ENCODE assay signal across 11 cellular contexts in the genomic region with DNA sequence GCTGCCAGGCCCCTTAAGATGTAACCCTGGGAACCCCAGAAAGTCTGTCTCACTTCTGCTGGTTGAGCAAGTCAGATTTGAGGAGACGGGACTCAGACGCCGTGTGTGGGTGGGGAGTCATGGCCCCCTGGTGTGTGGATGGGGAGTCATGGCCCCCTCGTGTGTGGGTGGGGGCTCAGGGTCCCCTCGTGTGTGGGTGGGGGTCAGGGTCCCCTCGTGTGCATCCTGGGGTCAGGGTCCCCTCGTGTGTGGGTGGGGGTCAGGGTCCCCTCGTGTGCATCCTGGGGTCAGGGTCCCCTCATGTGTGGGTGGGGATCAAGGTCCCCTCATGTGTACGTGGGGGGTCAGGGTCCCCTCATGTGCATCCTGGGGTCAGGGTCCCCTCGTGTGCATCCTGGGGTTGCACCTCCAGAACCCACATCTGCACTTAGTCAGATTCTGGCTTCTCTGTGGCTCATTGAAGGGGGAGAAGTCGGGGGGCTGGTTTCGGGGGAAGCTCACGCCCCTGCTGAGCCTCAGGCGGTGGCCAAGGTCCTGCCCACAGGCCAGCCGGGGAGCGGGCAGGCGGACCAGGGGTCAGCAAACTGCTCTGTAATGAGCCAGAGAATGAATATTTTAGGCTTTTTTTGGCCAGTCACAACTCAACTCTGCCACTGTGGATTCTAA. TPM values are rescaled to one million over a fixed set of nuclear protein-coding genes. Genes with fewer than 3 reads are reported as not detected.
A peak's percentile ranks its signal among the peaks of the same experiment; 100 is the strongest.
DNase-seq lines count a peak whose midpoint lies in the region; ATAC-seq and TF ChIP-seq lines count a peak whose summit lies in the region.
"Had no signal": no experiment of that assay in that cellular context is flagged by ENCODE, and none has a peak within 500 bp of the region (broad histone marks: within the 10 kb centered on the region; RNA-seq: fewer than 3 reads in every experiment).

No MANE protein-coding gene starts in this region.

- no peak overlapping the region for H3K14ac ChIP-seq in neuronal stem cell (ENCODE audit: low read length)

- H3K27me3 ChIP-seq in esophagus squamous epithelium, result peaks cover 0 to 42% (median 0%) of the 10 kb centered on the region in 4 donors
- H3K27me3 ChIP-seq in neuronal stem cell (ENCODE audit: control insufficient read depth in 3 of 3, insufficient read depth in 3 of 3, low read depth in 1 of 3, low read length in 3 of 3), result no peaks in the 10 kb centered on the region
- H3K27me3 ChIP-seq in tibial artery, result no peaks in the 10 kb centered on the region

- H4K91ac ChIP-seq in neuronal stem cell (ENCODE audit: low read depth, low read length, poor library complexity), result no peak overlapping the region

- H2AFZ ChIP-seq in neuronal stem cell (ENCODE audit: low read length), result no peak overlapping the region

- no peaks in the 10 kb centered on the region for H3K9me3 Mint-ChIP-seq in activated T-cell treated with anti-CD3 and anti-CD28 coated beads, Interleukin-2, amount 50 U/mL, for 4 hours
- H3K9me3 Mint-ChIP-seq: stimulated activated naive CD8-positive, alpha-beta T cell treated with anti-CD3 and anti-CD28 coated beads, Interleukin-15, Interleukin-2, amounts not matched to agents 100 ng/mL and 50 ng/mL, for 24 hours had no signal

- no peak overlapping the region for H2BK120ac ChIP-seq in neuronal stem cell (ENCODE audit: low read depth, low read length)

- intact Hi-C loops in esophagus squamous epithelium (cut with DNase I) (no loop called here), tibial artery (cut with DNase I; ENCODE audit: low total_unique reads) (no loop called here)

- H2BK5ac ChIP-seq in neuronal stem cell (ENCODE audit: low read length), result no peak overlapping the region

- H3K18ac ChIP-seq in neuronal stem cell (ENCODE audit: low read length), result peak overlapping the region; percentile 71

- H3K9me3 ChIP-seq in esophagus squamous epithelium (no peaks in the 10 kb centered on the region), neuronal stem cell (replicated peaks in 1 of 2; ENCODE audit: control insufficient read depth in 2 of 2, insufficient read depth in 1 of 2, low read depth in 1 of 2, low read length in 2 of 2) (no peaks in the 10 kb centered on the region), tibial artery (no peaks in the 10 kb centered on the region)

- H2BK15ac ChIP-seq in neuronal stem cell (ENCODE audit: low read length), result peak overlapping the region; percentile 81

- H3K36me3 Mint-ChIP-seq in activated T-cell treated with anti-CD3 and anti-CD28 coated beads, Interleukin-2, amount 50 U/mL, for 4 hours (ENCODE audit: insufficient read depth), result no peaks in the 10 kb centered on the region

- H3K4ac ChIP-seq in neuronal stem cell (ENCODE audit: low read length), result no peak overlapping the region

- H3K4me1 Mint-ChIP-seq in activated T-cell treated with anti-CD3 and anti-CD28 coated beads, Interleukin-2, amount 50 U/mL, for 4 hours (ENCODE audit: low read depth), result peaks cover 20% of the 10 kb centered on the region

- no peak for TF ChIP-seq POLR2A in esophagus squamous epithelium (IDR thresholded peaks at IDR 0.05)

- no peaks in the 10 kb centered on the region for H3K79me1 ChIP-seq in neuronal stem cell (ENCODE audit: low read depth, low read length)

- H3K4me3 Mint-ChIP-seq in activated T-cell treated with anti-CD3 and anti-CD28 coated beads, Interleukin-2, amount 50 U/mL, for 4 hours, result no peak overlapping the region
- H3K4me3 Mint-ChIP-seq: stimulated activated naive CD8-positive, alpha-beta T cell treated with anti-CD3 and anti-CD28 coated beads, Interleukin-15, Interleukin-2, amounts not matched to agents 100 ng/mL and 50 ng/mL, for 24 hours had no signal

- H3K4me1 ChIP-seq in esophagus squamous epithelium, result peaks cover 0 to 95% (median 57%) of the 10 kb centered on the region in 3 donors
- H3K4me1 ChIP-seq in neuronal stem cell (ENCODE audit: control insufficient read depth in 2 of 2, insufficient read depth in 1 of 2, low read depth in 1 of 2, low read length in 2 of 2), result peaks cover 10 to 19% of the 10 kb centered on the region in 2 donors
- peaks cover 5 to 95% (median 80%) of the 10 kb centered on the region in 4 donors for H3K4me1 ChIP-seq in tibial artery

- H4K8ac ChIP-seq in neuronal stem cell (ENCODE audit: low read depth, low read length), result no peak overlapping the region

- peaks cover 9% of the 10 kb centered on the region for H3K27me3 Mint-ChIP-seq in activated T-cell treated with anti-CD3 and anti-CD28 coated beads, Interleukin-2, amount 50 U/mL, for 4 hours (ENCODE audit: low read depth)

- ATAC-seq in activated T-cell treated with anti-CD3 and anti-CD28 coated beads, Interleukin-2, amount 50 U/mL, for 4 hours, result no peak
- no peak for ATAC-seq in GM18907 (IDR thresholded peaks at IDR 0.05; ENCODE audit: unreplicated experiment)

- H3K36me3 ChIP-seq in esophagus squamous epithelium (no peaks in the 10 kb centered on the region), neuronal stem cell (replicated peaks in 1 of 2; ENCODE audit: control insufficient read depth in 2 of 2, insufficient read depth in 2 of 2, low read length in 2 of 2) (no peaks in the 10 kb centered on the region), tibial artery (no peaks in the 10 kb centered on the region)

- peak; percentile 2 for DNase-seq in activated T-cell treated with anti-CD3 and anti-CD28 coated beads, Interleukin-2, amount 50 U/mL, for 4 hours
- DNase-seq in activated T-cell treated with anti-CD3 and anti-CD28 coated beads, Interleukin-2, amount 50 U/mL, for 48 hours, result no peak
- DNase-seq in esophagus squamous epithelium (lab: John Stamatoyannopoulos, UW) (no peak), neuronal stem cell (ENCODE audit: low spot score) (no peak), tibial artery (peak in 1 of 2 donors; percentile 66), GDM1 (lab: John Stamatoyannopoulos, UW) (no peak), NCI-H1694 (lab: John Stamatoyannopoulos, UW) (no peak)
- DNase-seq: 8988T, NCI-H2029 had no signal

- no peak overlapping the region for H3K4me2 ChIP-seq in neuronal stem cell (ENCODE audit: insufficient read depth, low read length, poor library complexity, severe bottlenecking)

- H3K27ac ChIP-seq in esophagus squamous epithelium (peak overlapping the region; percentile 70 to 91 (median 86)), neuronal stem cell (replicated peaks; ENCODE audit: low read length) (no peak overlapping the region), tibial artery (peak overlapping the region; percentile 96 to 99)

- 58% methylated on average over 2 of the region's 17 CpGs; no CpG with 5 or more reads in 1 of the 2 donors for WGBS in esophagus squamous epithelium, 2 donors
- WGBS in neuronal stem cell (ENCODE audit: extremely low coverage in 2 of 2, insufficient read length in 2 of 2, insufficient replicate concordance in 1 of 2), 2 donors, result no CpG with 5 or more reads among the region's 17 CpGs

- no peak for TF ChIP-seq CTCF in esophagus squamous epithelium (IDR thresholded peaks at IDR 0.05)
- TF ChIP-seq CTCF in tibial artery (IDR thresholded peaks at IDR 0.05), result no peak

- H3K4me3 ChIP-seq in esophagus squamous epithelium (no peak overlapping the region), neuronal stem cell (ENCODE audit: low read length in 2 of 2) (no peak overlapping the region), tibial artery (peak overlapping the region; percentile 20 to 24)

- H3K23ac ChIP-seq in neuronal stem cell (ENCODE audit: low read depth, low read length, poor library complexity), result no peak overlapping the region

- peak overlapping the region; percentile 90 for H2BK12ac ChIP-seq in neuronal stem cell (ENCODE audit: low read length)

- H3K9ac ChIP-seq in neuronal stem cell (ENCODE audit: low read depth, low read length, poor library complexity), result no peak overlapping the region

- H2AK5ac ChIP-seq in neuronal stem cell (ENCODE audit: low read depth, low read length), result peak overlapping the region; percentile 94

RNA-seq across cellular contexts. Expression of a gene that starts 33.4 kb away (rescaled TPM):
- 10 to 100 TPM; 14.4 to 17.1 (median 15.1) TPM for total RNA-seq in activated T-cell treated with anti-CD3 and anti-CD28 coated beads, Interleukin-2, amount 50 U/mL, for 4 hours
- total RNA-seq in esophagus squamous epithelium, result 10 to 100 TPM in 2 of 4 donors, 1 to 10 TPM in 2; 7.9 to 11.4 (median 9.4) TPM
- polyA plus RNA-seq in neuronal stem cell (2013, experiment 1 of 2), result 33.3 TPM
- polyA plus RNA-seq in neuronal stem cell (2013, experiment 2 of 2), result 32.4 TPM

Comparison
In these comparisons a context has a peak if more than half of its experiments do, and no peak if none do; other contexts are left out.
1. H3K4me3 ChIP-seq: peak in tibial artery (2 of 2); none in esophagus squamous epithelium (0 of 4) and neuronal stem cell (0 of 2).